ENCODE assay signal across 1 cellular context in the genomic region with DNA sequence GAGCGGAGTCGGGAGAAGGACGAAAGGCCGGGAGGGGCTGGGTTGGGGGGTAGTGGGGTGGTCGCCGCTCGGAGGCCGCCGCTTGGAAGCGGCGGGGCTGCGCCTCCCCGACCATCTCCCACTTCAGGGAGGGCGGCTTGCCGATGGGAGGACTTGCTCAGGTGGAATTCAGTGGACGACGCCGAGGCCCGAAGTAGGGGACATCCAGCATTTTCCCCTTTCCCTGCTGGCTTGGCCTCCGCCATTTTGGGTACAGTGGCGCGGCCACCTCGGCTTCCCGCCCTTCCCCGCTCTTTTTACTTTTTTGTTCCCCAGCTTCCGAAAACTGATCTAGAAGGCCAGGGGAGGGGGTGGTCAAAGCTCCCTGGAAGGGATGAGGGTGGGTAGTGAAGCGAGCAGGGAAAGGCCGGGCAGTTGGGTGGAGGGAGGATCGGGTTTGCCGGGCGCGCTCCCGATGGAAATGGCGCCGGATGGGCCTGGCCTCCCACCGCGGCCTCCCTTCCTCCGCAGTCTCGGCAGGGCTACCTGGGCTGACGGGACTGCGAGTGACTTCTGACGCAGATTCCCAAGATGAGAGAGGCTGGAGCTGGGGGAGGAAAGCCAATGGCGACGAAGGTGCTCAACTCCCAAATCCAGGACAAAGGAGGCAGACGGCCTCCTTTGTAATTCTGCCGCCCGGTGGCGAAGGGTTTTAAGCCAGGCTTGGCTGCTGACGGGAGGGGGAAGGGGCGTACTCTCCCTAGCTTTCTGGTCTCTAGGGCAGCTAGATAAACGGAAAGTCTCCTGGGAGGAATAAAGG.
TF ChIP-seq lines count a peak whose summit lies in the region.

A gene (minus strand): TSS at position 670 of the 799 bp plus-strand sequence. CDS start 26,084 bp downstream, outside the sequence.

TF ChIP-seq in HEK293, 187 proteins besides CTCF, POLR2A, EP300 and RAD21 (continued from another document):
- TF ChIP-seq, protein P1, sequence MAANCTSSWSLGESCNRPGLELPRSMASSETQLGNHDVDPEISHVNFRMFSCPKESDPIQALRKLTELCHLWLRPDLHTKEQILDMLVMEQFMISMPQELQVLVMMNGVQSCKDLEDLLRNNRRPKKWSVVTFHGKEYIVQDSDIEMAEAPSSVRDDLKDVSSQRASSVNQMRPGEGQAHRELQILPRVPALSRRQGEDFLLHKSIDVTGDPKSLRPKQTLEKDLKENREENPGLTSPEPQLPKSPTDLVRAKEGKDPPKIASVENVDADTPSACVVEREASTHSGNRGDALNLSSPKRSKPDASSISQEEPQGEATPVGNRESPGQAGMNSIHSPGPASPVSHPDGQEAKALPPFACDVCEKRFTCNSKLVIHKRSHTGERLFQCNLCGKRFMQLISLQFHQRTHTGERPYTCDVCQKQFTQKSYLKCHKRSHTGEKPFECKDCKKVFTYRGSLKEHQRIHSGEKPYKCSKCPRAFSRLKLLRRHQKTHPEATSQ (tag by site-specific recombination; IDR thresholded peaks at IDR 0.05) = 0 out of 2 replicates have a peak, but pooled peaks have one; percentile 67
- peak; percentile 55 for TF ChIP-seq ZNF394 (tag by site-specific recombination; IDR thresholded peaks at IDR 0.05; ENCODE audit: borderline replicate concordance)
- TF ChIP-seq ZNF16 (tag by site-specific recombination; IDR thresholded peaks at IDR 0.05; ENCODE audit: low read depth) = no peak
- TF ChIP-seq, protein P2, sequence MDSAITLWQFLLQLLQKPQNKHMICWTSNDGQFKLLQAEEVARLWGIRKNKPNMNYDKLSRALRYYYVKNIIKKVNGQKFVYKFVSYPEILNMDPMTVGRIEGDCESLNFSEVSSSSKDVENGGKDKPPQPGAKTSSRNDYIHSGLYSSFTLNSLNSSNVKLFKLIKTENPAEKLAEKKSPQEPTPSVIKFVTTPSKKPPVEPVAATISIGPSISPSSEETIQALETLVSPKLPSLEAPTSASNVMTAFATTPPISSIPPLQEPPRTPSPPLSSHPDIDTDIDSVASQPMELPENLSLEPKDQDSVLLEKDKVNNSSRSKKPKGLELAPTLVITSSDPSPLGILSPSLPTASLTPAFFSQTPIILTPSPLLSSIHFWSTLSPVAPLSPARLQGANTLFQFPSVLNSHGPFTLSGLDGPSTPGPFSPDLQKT (IDR thresholded peaks at IDR 0.05; ENCODE audit: borderline replicate concordance, low read depth, low read length) = no peak
- peak; percentile 84 for TF ChIP-seq ZNF600 (tag by site-specific recombination; IDR thresholded peaks at IDR 0.05)
- TF ChIP-seq YY2 (tag by site-specific recombination; IDR thresholded peaks at IDR 0.05) = peak; percentile 87
- TF ChIP-seq ZNF792 (tag by site-specific recombination; IDR thresholded peaks at IDR 0.05) = no peak
- TF ChIP-seq MYNN (tag by site-specific recombination; IDR thresholded peaks at IDR 0.05; ENCODE audit: borderline replicate concordance) = no peak
- TF ChIP-seq ZNF777 (tag by site-specific recombination; IDR thresholded peaks at IDR 0.05; ENCODE audit: borderline replicate concordance) = no peak
- TF ChIP-seq KLF8 (tag by site-specific recombination; IDR thresholded peaks at IDR 0.05) = peak; percentile 65
- TF ChIP-seq ZNF76 (tag by site-specific recombination; IDR thresholded peaks at IDR 0.05; ENCODE audit: borderline replicate concordance, low read depth) = peak; percentile 75
- TF ChIP-seq GLIS1 (tag by site-specific recombination; IDR thresholded peaks at IDR 0.05) = peak; percentile 22; the same call in 1 of the 2 replicates
- peak; percentile 39 for TF ChIP-seq SP3 (tag by site-specific recombination; IDR thresholded peaks at IDR 0.05)
- no peak for TF ChIP-seq ZNF274 (IDR thresholded peaks at IDR 0.05; ENCODE audit: low read length)
- no peak for TF ChIP-seq ZNF274 (tag by site-specific recombination; IDR thresholded peaks at IDR 0.05; ENCODE audit: borderline replicate concordance)
- peak; percentile 57 for TF ChIP-seq SP2 (tag by site-specific recombination; IDR thresholded peaks at IDR 0.05)
- TF ChIP-seq SCRT2 (tag by site-specific recombination; IDR thresholded peaks at IDR 0.05) = no peak
- peak; percentile 89 for TF ChIP-seq ZNF341 (tag by site-specific recombination; IDR thresholded peaks at IDR 0.05; ENCODE audit: low read depth)
